1 cellular context compared by ENCODE assay signal in genomic region chr2:113129519-113130078, GRCh38.
TF ChIP-seq lines count a peak whose summit lies in the region.

No MANE protein-coding gene starts in this region.

TF ChIP-seq in K562, 482 proteins besides CTCF, POLR2A, EP300 and RAD21 (continued from another document):
- no peak for TF ChIP-seq HBP1 (CRISPR knock-in tag; IDR thresholded peaks at IDR 0.05)
- no peak for TF ChIP-seq ATF7 (IDR thresholded peaks at IDR 0.05)
- TF ChIP-seq ELF2 (CRISPR knock-in tag; IDR thresholded peaks at IDR 0.05) = no peak
- TF ChIP-seq BCOR (IDR thresholded peaks at IDR 0.05) = no peak
- TF ChIP-seq MAFK (IDR thresholded peaks at IDR 0.05; ENCODE audit: low read length) = no peak
- no peak for TF ChIP-seq TEAD4 (IDR thresholded peaks at IDR 0.05; ENCODE audit: low read length)
- no peak for TF ChIP-seq TEAD4 (CRISPR knock-in tag; IDR thresholded peaks at IDR 0.05; ENCODE audit: borderline replicate concordance)
- TF ChIP-seq GABPB1 (CRISPR knock-in tag; IDR thresholded peaks at IDR 0.05) = no peak
- no peak for TF ChIP-seq ZNF707 (CRISPR knock-in tag; conservative IDR thresholded peaks at IDR 0.05)
- no peak for TF ChIP-seq CCAR2 (IDR thresholded peaks at IDR 0.05; ENCODE audit: low read depth, low read length)
- TF ChIP-seq FUS (optimal IDR thresholded peaks at IDR 0.05; ENCODE audit: low read depth, low read length) = no peak
- TF ChIP-seq NR4A1 (CRISPR knock-in tag; IDR thresholded peaks at IDR 0.05) = no peak
- no peak for TF ChIP-seq NR4A1 (tag; IDR thresholded peaks at IDR 0.05)
- no peak for TF ChIP-seq E2F6 (IDR thresholded peaks at IDR 0.05; ENCODE audit: borderline replicate concordance in 1 of 2, extremely low read depth in 1 of 2, insufficient read depth in 1 of 2, insufficient read length in 1 of 2, low read depth in 1 of 2, low read length in 1 of 2, poor library complexity in 1 of 2, severe bottlenecking in 1 of 2)
- TF ChIP-seq TCFL5 (CRISPR knock-in tag; conservative IDR thresholded peaks at IDR 0.05) = no peak
- no peak for TF ChIP-seq DNMT1 (IDR thresholded peaks at IDR 0.05)
